Comparison of ENCODE assay signal across 9 cellular contexts in the genomic region with DNA sequence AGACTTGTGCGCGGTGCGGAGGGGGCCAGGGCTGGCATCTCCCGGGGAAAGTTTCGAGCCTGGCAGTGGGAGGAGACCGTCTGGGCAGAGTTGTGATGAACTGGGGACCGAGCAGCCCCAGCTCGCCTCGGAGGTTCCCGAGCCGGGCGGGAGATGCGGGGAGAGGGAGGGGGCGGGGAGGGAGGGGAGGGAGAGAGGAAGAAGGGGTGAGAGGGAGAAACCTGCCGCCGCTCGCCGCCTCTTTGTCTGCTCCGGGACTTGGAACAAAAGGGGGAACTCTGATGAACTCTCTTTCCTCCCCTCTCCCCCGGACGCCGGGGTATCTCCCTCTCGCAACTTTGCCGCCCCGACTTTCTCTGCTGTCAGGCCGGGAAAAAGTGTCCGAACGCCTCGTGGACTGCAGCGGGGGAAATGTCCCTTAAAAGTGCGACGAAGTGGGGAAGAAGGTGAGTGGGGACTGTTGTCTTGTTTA.
A peak's percentile ranks its signal among the peaks of the same experiment; 100 is the strongest.
DNase-seq lines count a peak whose midpoint lies in the region; ATAC-seq, FAIRE-seq and TF ChIP-seq lines count a peak whose summit lies in the region.
"Had no signal": no experiment of that assay in that cellular context is flagged by ENCODE, and none has a peak within 500 bp of the region (broad histone marks: within the 10 kb centered on the region; RNA-seq: fewer than 3 reads in every experiment).

No MANE protein-coding gene starts in this region.

- H3K4me3 ChIP-seq in testis = peak overlapping the region; percentile 5 to 45

- H3K27me3 Mint-ChIP-seq in activated naive CD8-positive, alpha-beta T cell treated with anti-CD3 and anti-CD28 coated beads, Interleukin-2, amount 50 U/mL, for 24 hours = peaks cover 65% of the 10 kb centered on the region

- peak; percentile 3 for DNase-seq in SIG-M5 treated with dmso at 0.1 percent for 504 hours (lab: John Stamatoyannopoulos, UW; ENCODE audit: unreplicated experiment)
- no peak for DNase-seq in SIG-M5 (lab: John Stamatoyannopoulos, UW)
- peak; percentile 8 for DNase-seq in activated naive CD8-positive, alpha-beta T cell treated with anti-CD3 and anti-CD28 coated beads, Interleukin-2, amount 50 U/mL, for 24 hours
- peak; percentile 13 to 29 for DNase-seq in left colon
- no peak for DNase-seq in testis
- DNase-seq in OCI-M1 (lab: John Stamatoyannopoulos, UW) = no peak
- DNase-seq in HTR-8/SVneo (ENCODE audit: insufficient read length, low spot score) = no peak

- peaks cover 1% of the 10 kb centered on the region for H3K36me3 Mint-ChIP-seq in activated naive CD8-positive, alpha-beta T cell treated with anti-CD3 and anti-CD28 coated beads, Interleukin-2, amount 50 U/mL, for 24 hours (ENCODE audit: low read depth)

- intact Hi-C loops in left colon (cut with DNase I, micrococcal nuclease) (no loop called here), testis (cut with DNase I; ENCODE audit: low total_unique reads) (no loop called here)

- no peak for ATAC-seq in activated naive CD8-positive, alpha-beta T cell treated with anti-CD3 and anti-CD28 coated beads, Interleukin-2, amount 50 U/mL, for 24 hours
- ATAC-seq in left colon (peak; percentile 26), GM18520 (IDR thresholded peaks at IDR 0.05; ENCODE audit: unreplicated experiment) (no peak)

- H3K9me3 ChIP-seq in testis = no peaks in the 10 kb centered on the region

- peaks cover 13% of the 10 kb centered on the region for H3K4me1 ChIP-seq in testis

- TF ChIP-seq CTCF in testis (IDR thresholded peaks at IDR 0.05) = no peak

- peaks cover 24% of the 10 kb centered on the region for H3K4me1 Mint-ChIP-seq in activated naive CD8-positive, alpha-beta T cell treated with anti-CD3 and anti-CD28 coated beads, Interleukin-2, amount 50 U/mL, for 24 hours

- H3K27ac ChIP-seq in testis = no peak overlapping the region

- no peaks in the 10 kb centered on the region for H3K9me3 Mint-ChIP-seq in activated naive CD8-positive, alpha-beta T cell treated with anti-CD3 and anti-CD28 coated beads, Interleukin-2, amount 50 U/mL, for 24 hours

- no peak overlapping the region for H3K27ac Mint-ChIP-seq in activated naive CD8-positive, alpha-beta T cell treated with anti-CD3 and anti-CD28 coated beads, Interleukin-2, amount 50 U/mL, for 24 hours

- no peaks in the 10 kb centered on the region for H3K27me3 ChIP-seq in testis

- FAIRE-seq in HTR-8/SVneo (lab: Jason Lieb, UNC) = no peak
- FAIRE-seq: G401.6 had no signal

- peak overlapping the region; percentile 48 for H3K4me3 Mint-ChIP-seq in activated naive CD8-positive, alpha-beta T cell treated with anti-CD3 and anti-CD28 coated beads, Interleukin-2, amount 50 U/mL, for 24 hours

- no peaks in the 10 kb centered on the region for H3K36me3 ChIP-seq in testis (ENCODE audit: low read depth, missing control alignments)

- WGBS in testis, 2 donors = 1 to 2% methylated on average over 29 to 31 of the region's 32 CpGs

- TF ChIP-seq POLR2A in testis (IDR thresholded peaks at IDR 0.05) = no peak

Comparison
In these comparisons a context has a peak if more than half of its experiments do, and no peak if none do; other contexts are left out.
1. DNase-seq: peak in SIG-M5 treated with dmso at 0.1 percent for 504 hours (single experiment), activated naive CD8-positive, alpha-beta T cell treated with anti-CD3 and anti-CD28 coated beads, Interleukin-2, amount 50 U/mL, for 24 hours (single experiment) and left colon (2 of 2); none in SIG-M5 (single experiment), testis (single experiment), OCI-M1 (single experiment) and HTR-8/SVneo (single experiment).